ENCODE assay signal across 22 cellular contexts in the genomic region with DNA sequence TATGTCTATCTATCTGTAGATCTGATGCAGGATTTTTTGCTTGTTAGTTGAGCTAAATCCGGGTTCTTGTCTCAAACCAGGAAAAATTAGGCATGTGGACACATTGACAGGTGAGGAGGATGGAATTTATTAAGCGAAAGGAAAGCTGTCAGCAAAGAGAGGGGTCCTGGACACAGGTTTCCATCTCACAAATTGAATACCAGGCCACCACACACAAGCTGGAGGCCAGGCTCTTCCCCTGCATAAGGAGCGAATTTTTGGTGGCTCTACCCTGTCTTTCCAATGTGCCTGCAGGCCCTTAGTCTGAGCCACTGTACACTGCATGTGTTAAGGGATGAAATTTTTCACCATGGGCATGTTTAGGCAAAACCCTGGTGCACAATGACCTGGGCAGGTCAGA.
DNase-seq lines count a peak whose midpoint lies in the region; FAIRE-seq and TF ChIP-seq lines count a peak whose summit lies in the region.
"Had no signal": no experiment of that assay in that cellular context is flagged by ENCODE, and none has a peak within 500 bp of the region (broad histone marks: within the 10 kb centered on the region; RNA-seq: fewer than 3 reads in every experiment).

No MANE protein-coding gene starts in this region.

- FAIRE-seq in HTR-8/SVneo (lab: Jason Lieb, UNC), result peak; percentile 16
- FAIRE-seq: A204.1, GM12878, GM19239 had no signal

- peak overlapping the region in 1 of 2 experiments; percentile 63 for H2BK12ac ChIP-seq in mesenchymal stem cell (ENCODE audit: low read length in 2 of 2)

- H3K14ac ChIP-seq in mesenchymal stem cell (ENCODE audit: low read length in 2 of 2), result no peak overlapping the region

- H3K9ac ChIP-seq in mesenchymal stem cell (ENCODE audit: low read length), result no peak overlapping the region

- no peak overlapping the region for H2BK15ac ChIP-seq in mesenchymal stem cell (ENCODE audit: low read depth, poor library complexity, severe bottlenecking)

- H3K4me3 ChIP-seq in SJCRH30, result no peak overlapping the region
- H3K4me3 ChIP-seq in mesenchymal stem cell (ENCODE audit: insufficient read depth in 1 of 2, low read depth in 1 of 2, low read length in 2 of 2), result no peak overlapping the region
- H3K4me3 ChIP-seq in osteoblast (ENCODE audit: insufficient read depth, low read length), result no peak overlapping the region
- H3K4me3 ChIP-seq: GM12878, GM23338 had no signal

- no peak overlapping the region for H2BK5ac ChIP-seq in mesenchymal stem cell (ENCODE audit: low read depth, low read length, poor library complexity, severe bottlenecking)

- H3K27me3 ChIP-seq in SJCRH30 (no peaks in the 10 kb centered on the region), mesenchymal stem cell (ENCODE audit: control insufficient read depth in 1 of 2, insufficient read depth in 1 of 2, low read length in 2 of 2) (no peaks in the 10 kb centered on the region), osteoblast (ENCODE audit: insufficient read depth, low read length) (no peaks in the 10 kb centered on the region)
- H3K27me3 ChIP-seq: BE2C had no signal

- H3K4ac ChIP-seq in mesenchymal stem cell (ENCODE audit: low read depth in 1 of 2, low read length in 2 of 2), result peak overlapping the region in 1 of 2 experiments; percentile 47

- H3K36me3 ChIP-seq in SJCRH30, result no peaks in the 10 kb centered on the region
- H3K36me3 ChIP-seq in mesenchymal stem cell (ENCODE audit: control insufficient read depth in 1 of 2, insufficient read depth in 2 of 2, low read depth in 1 of 2, low read length in 2 of 2), result no peaks in the 10 kb centered on the region
- H3K36me3 ChIP-seq in osteoblast (ENCODE audit: insufficient read depth, low read length), result no peaks in the 10 kb centered on the region
- H3K36me3 ChIP-seq: BE2C had no signal

- H4K20me1 ChIP-seq in osteoblast (ENCODE audit: insufficient read depth, low read length), result no peaks in the 10 kb centered on the region

- H3K27ac ChIP-seq in SJCRH30, result peak overlapping the region; percentile 68
- no peak overlapping the region for H3K27ac ChIP-seq in mesenchymal stem cell (ENCODE audit: low read length, poor library complexity, severe bottlenecking)
- no peak overlapping the region for H3K27ac ChIP-seq in osteoblast (ENCODE audit: low read depth, low read length)

- H3K9me3 ChIP-seq in SJCRH30 (replicated peaks), result no peaks in the 10 kb centered on the region
- H3K9me3 ChIP-seq in mesenchymal stem cell (ENCODE audit: control insufficient read depth, low read length), result no peaks in the 10 kb centered on the region
- H3K9me3 ChIP-seq in osteoblast (ENCODE audit: low read depth, low read length), result no peaks in the 10 kb centered on the region
- H3K9me3 ChIP-seq: BE2C had no signal

- no peak overlapping the region for H2AFZ ChIP-seq in mesenchymal stem cell (ENCODE audit: low read depth, low read length)
- H2AFZ ChIP-seq in osteoblast (ENCODE audit: low read length), result peak overlapping the region; percentile 48
- H2AFZ ChIP-seq: GM23338 had no signal

- H2AK5ac ChIP-seq in mesenchymal stem cell (ENCODE audit: low read length, severe bottlenecking), result no peak overlapping the region

- H3K4me1 ChIP-seq in SJCRH30 (peaks cover 34% of the 10 kb centered on the region), mesenchymal stem cell (ENCODE audit: control insufficient read depth, insufficient read depth, low read depth, low read length) (no peaks in the 10 kb centered on the region), osteoblast (ENCODE audit: insufficient read depth, low read length) (peaks cover 26% of the 10 kb centered on the region)
- H3K4me1 ChIP-seq: BE2C had no signal

- no peaks in the 10 kb centered on the region for H3K79me2 ChIP-seq in osteoblast (ENCODE audit: insufficient read depth, low read length)

- H3K4me2 ChIP-seq in mesenchymal stem cell (ENCODE audit: low read length, poor library complexity, severe bottlenecking), result no peak overlapping the region
- no peak overlapping the region for H3K4me2 ChIP-seq in osteoblast (ENCODE audit: insufficient read depth, low read length)
- H3K4me2 ChIP-seq: GM23338 had no signal

- H3K79me1 ChIP-seq in mesenchymal stem cell (replicated peaks; ENCODE audit: low read length, poor library complexity, severe bottlenecking), result no peaks in the 10 kb centered on the region

- H4K8ac ChIP-seq in mesenchymal stem cell (ENCODE audit: low read length), result no peak overlapping the region

- DNase-seq in HTR-8/SVneo (ENCODE audit: insufficient read length, low spot score) (no peak), SJCRH30 (peak; percentile 50 to 63), mesenchymal stem cell (no peak), osteoblast (ENCODE audit: insufficient read length, low spot score, missing footprints) (no peak), NOMO-1 treated with DMSO at 0.1 percent for 48 hours (lab: John Stamatoyannopoulos, UW; ENCODE audit: unreplicated experiment) (no peak)
- DNase-seq in activated effector memory CD4-positive, alpha-beta T cell treated with anti-CD3 and anti-CD28 coated beads, Interleukin-2, amount 50 U/mL, for 16 hours, result no peak
- no peak for DNase-seq in stimulated activated CD4-positive, alpha-beta T cell treated with anti-CD3 and anti-CD28 coated beads, Interleukin-4, amount 100 ng/mL, for 1 hour
- DNase-seq: ACHN; BE2C; C1 segment of cervical spinal cord; CD4-positive, CD25-positive, alpha-beta regulatory T cell; CD8-positive, alpha-beta memory T cell; COR-L47; DMS 273 treated with DMSO at 0.1 percent for 48 hours; DMS53; DND-41; EL; H9 had no signal

- peak overlapping the region in 1 of 2 experiments; percentile 73 for H3K18ac ChIP-seq in mesenchymal stem cell (ENCODE audit: low read depth in 1 of 2, low read length in 2 of 2)

- H4K91ac ChIP-seq in mesenchymal stem cell (ENCODE audit: low read length), result no peak overlapping the region

- WGBS in mesenchymal stem cell, result 97% methylated on average over 3 of the region's 3 CpGs

- TF ChIP-seq CTCF in osteoblast (IDR thresholded peaks at IDR 0.05; ENCODE audit: extremely low read depth, low read depth, low read length), result no peak

- no peak overlapping the region for H3K23ac ChIP-seq in mesenchymal stem cell (ENCODE audit: low read length in 2 of 2)

- H2BK120ac ChIP-seq in mesenchymal stem cell (ENCODE audit: low read depth, low read length), result peak overlapping the region; percentile 38

Comparison
In these comparisons a context has a peak if more than half of its experiments do, and no peak if none do; other contexts are left out.
1. DNase-seq: peak in SJCRH30 (2 of 2); none in HTR-8/SVneo (single experiment), mesenchymal stem cell (single experiment), osteoblast (single experiment), activated effector memory CD4-positive, alpha-beta T cell treated with anti-CD3 and anti-CD28 coated beads, Interleukin-2, amount 50 U/mL, for 16 hours (single experiment), NOMO-1 treated with DMSO at 0.1 percent for 48 hours (single experiment) and stimulated activated CD4-positive, alpha-beta T cell treated with anti-CD3 and anti-CD28 coated beads, Interleukin-4, amount 100 ng/mL, for 1 hour (single experiment).